19 cellular contexts compared by ENCODE assay signal in genomic region chr14:76314521-76314951, GRCh38.
DNase-seq lines count a peak whose midpoint lies in the region; ATAC-seq, FAIRE-seq and TF ChIP-seq lines count a peak whose summit lies in the region.
"Had no signal": no experiment of that assay in that cellular context is flagged by ENCODE, and none has a peak within 500 bp of the region (broad histone marks: within the 10 kb centered on the region; RNA-seq: fewer than 3 reads in every experiment).

No MANE protein-coding gene starts in this region.

- H3K9me3 ChIP-seq in left ventricle myocardium inferior (replicated peaks) (no peaks in the 10 kb centered on the region), heart right ventricle (no peaks in the 10 kb centered on the region), kidney (ENCODE audit: control insufficient read depth in 1 of 2, low read length in 2 of 2) (no peaks in the 10 kb centered on the region), HAP-1 (no peaks in the 10 kb centered on the region)
- H3K9me3 ChIP-seq: A549, Peyer's patch had no signal

- H3K4me3 Mint-ChIP-seq in brain: peak overlapping the region in 1 of 5 experiments; percentile 38
- H3K4me3 Mint-ChIP-seq in natural killer cell: no peak overlapping the region
- H3K4me3 Mint-ChIP-seq: CD4-positive, CD25-positive, alpha-beta regulatory T cell had no signal

- peaks cover 41% of the 10 kb centered on the region for H3K4me1 ChIP-seq in left ventricle myocardium inferior
- H3K4me1 ChIP-seq in heart right ventricle: peaks cover 0 to 24% (median 10%) of the 10 kb centered on the region in 9 donors
- H3K4me1 ChIP-seq in kidney (ENCODE audit: control insufficient read depth in 1 of 2, insufficient read depth in 1 of 2, low read depth in 1 of 2, low read length in 2 of 2): peaks cover 0 to 9% of the 10 kb centered on the region in 2 donors
- H3K4me1 ChIP-seq in HAP-1: peaks cover 3% of the 10 kb centered on the region; the same call in 1 of the 2 replicates
- H3K4me1 ChIP-seq: A549, Peyer's patch had no signal

- H3K27ac ChIP-seq in left ventricle myocardium inferior (replicated peaks): peak overlapping the region; percentile 52
- H3K27ac ChIP-seq in heart right ventricle: peak overlapping the region in 1 of 10 donors; percentile 4
- H3K27ac ChIP-seq in kidney (ENCODE audit: low read depth in 2 of 2, low read length in 2 of 2): peak overlapping the region; percentile 45 to 50
- H3K27ac ChIP-seq: A549, Peyer's patch had no signal

- no peak for TF ChIP-seq CTCF in left ventricle myocardium inferior (IDR thresholded peaks at IDR 0.05; ENCODE audit: borderline replicate concordance)
- TF ChIP-seq CTCF in heart right ventricle (IDR thresholded peaks at IDR 0.05): no peak
- no peak for TF ChIP-seq CTCF in brain (conservative IDR thresholded peaks at IDR 0.05)
- no peak for TF ChIP-seq CTCF in kidney (IDR thresholded peaks at IDR 0.05; ENCODE audit: borderline replicate concordance, extremely low read depth, insufficient read depth)
- TF ChIP-seq CTCF in natural killer cell (IDR thresholded peaks at IDR 0.05): no peak

- H3K4me1 Mint-ChIP-seq in brain (peaks cover 54% of the 10 kb centered on the region), natural killer cell (peaks cover 0 to 6% of the 10 kb centered on the region in 2 donors)

- intact Hi-C loops in left ventricle myocardium inferior (cut with micrococcal nuclease) (no loop called here), heart right ventricle (cut with DNase I) (no loop called here), kidney (cut with DNase I) (no loop called here), natural killer cell (cut with micrococcal nuclease) (no loop called here)

- H3K27me3 Mint-ChIP-seq in brain (peaks cover 37% of the 10 kb centered on the region), natural killer cell (ENCODE audit: low read depth in 2 of 2) (peaks cover 22 to 40% of the 10 kb centered on the region in 2 donors)

- in situ Hi-C loops in ACHN (cut with HindIII; ENCODE audit: low pct_ligation_motif_present, low pct_unique_long_range_greater_than_20kb, low sequenced_read_pairs): no loop called here
- in situ Hi-C loops in HAP-1 (cut with MboI; ENCODE audit: low sequenced_read_pairs): no loop called here

- H3K36me3 ChIP-seq in left ventricle myocardium inferior: no peaks in the 10 kb centered on the region
- no peaks in the 10 kb centered on the region for H3K36me3 ChIP-seq in heart right ventricle
- no peaks in the 10 kb centered on the region for H3K36me3 ChIP-seq in kidney (ENCODE audit: control insufficient read depth in 1 of 2, insufficient read depth in 2 of 2, low read length in 2 of 2)
- H3K36me3 ChIP-seq in HAP-1 (replicated peaks): no peaks in the 10 kb centered on the region
- H3K36me3 ChIP-seq: Peyer's patch had no signal

- H3K9ac ChIP-seq in kidney (ENCODE audit: low read length in 2 of 2): no peak overlapping the region

- no peaks in the 10 kb centered on the region for H3K27me3 ChIP-seq in left ventricle myocardium inferior (ENCODE audit: low read depth)
- peaks cover 0 to 21% (median 0%) of the 10 kb centered on the region in 7 donors for H3K27me3 ChIP-seq in heart right ventricle
- no peaks in the 10 kb centered on the region for H3K27me3 ChIP-seq in HAP-1 (ENCODE audit: low read depth)
- H3K27me3 ChIP-seq: Peyer's patch had no signal

- no peak for DNase-seq in left ventricle myocardium inferior
- DNase-seq in heart right ventricle: no peak
- DNase-seq in kidney: no peak
- no peak for DNase-seq in natural killer cell
- DNase-seq in ACHN: no peak
- no peak for DNase-seq in HAP-1 (ENCODE audit: low spot score in 2 of 2)
- DNase-seq: CD4-positive, CD25-positive, alpha-beta regulatory T cell; DMS79; GDM1; Karpas-422; NCI-H2029 treated with DMSO at 0.1 percent for 48 hours; NCI-H524 treated with DMSO at 0.1 percent for 48 hours; Peyer's patch; Right ventricle myocardium superior had no signal

- H3K9me3 Mint-ChIP-seq in brain (peaks cover 0 to 5% (median 0%) of the 10 kb centered on the region in 5 experiments), natural killer cell (no peaks in the 10 kb centered on the region)

- ATAC-seq in heart right ventricle (no peak), natural killer cell (no peak), GM19467 (IDR thresholded peaks at IDR 0.05; ENCODE audit: unreplicated experiment) (no peak)
- ATAC-seq: A549, SK-N-SH treated with all-trans-retinoic acid at 6 μM for 48 hours had no signal

- peak overlapping the region in 3 of 5 experiments; percentile 27 to 85 (median 62) for H3K27ac Mint-ChIP-seq in brain
- H3K27ac Mint-ChIP-seq in natural killer cell: no peak overlapping the region

- H3K4me3 ChIP-seq in left ventricle myocardium inferior (no peak overlapping the region), heart right ventricle (no peak overlapping the region), kidney (ENCODE audit: low read length in 2 of 2) (no peak overlapping the region), HAP-1 (no peak overlapping the region)
- H3K4me3 ChIP-seq: A549, Peyer's patch had no signal

- FAIRE-seq in kidney (lab: Jason Lieb, UNC): no peak
- FAIRE-seq: A549, GM12892 had no signal

- 59 to 67% methylated on average over 6 of the region's 6 CpGs for WGBS in heart right ventricle, 2 donors

- H3K36me3 Mint-ChIP-seq in brain (no peaks in the 10 kb centered on the region), natural killer cell (no peaks in the 10 kb centered on the region)
- H3K36me3 Mint-ChIP-seq: CD4-positive, CD25-positive, alpha-beta regulatory T cell had no signal

Comparison
In these comparisons a context has a peak if more than half of its experiments do, and no peak if none do; other contexts are left out.
1. H3K27ac Mint-ChIP-seq: peak in brain (3 of 5); none in natural killer cell (0 of 2).